8 cellular contexts compared by ENCODE assay signal in the genomic region with DNA sequence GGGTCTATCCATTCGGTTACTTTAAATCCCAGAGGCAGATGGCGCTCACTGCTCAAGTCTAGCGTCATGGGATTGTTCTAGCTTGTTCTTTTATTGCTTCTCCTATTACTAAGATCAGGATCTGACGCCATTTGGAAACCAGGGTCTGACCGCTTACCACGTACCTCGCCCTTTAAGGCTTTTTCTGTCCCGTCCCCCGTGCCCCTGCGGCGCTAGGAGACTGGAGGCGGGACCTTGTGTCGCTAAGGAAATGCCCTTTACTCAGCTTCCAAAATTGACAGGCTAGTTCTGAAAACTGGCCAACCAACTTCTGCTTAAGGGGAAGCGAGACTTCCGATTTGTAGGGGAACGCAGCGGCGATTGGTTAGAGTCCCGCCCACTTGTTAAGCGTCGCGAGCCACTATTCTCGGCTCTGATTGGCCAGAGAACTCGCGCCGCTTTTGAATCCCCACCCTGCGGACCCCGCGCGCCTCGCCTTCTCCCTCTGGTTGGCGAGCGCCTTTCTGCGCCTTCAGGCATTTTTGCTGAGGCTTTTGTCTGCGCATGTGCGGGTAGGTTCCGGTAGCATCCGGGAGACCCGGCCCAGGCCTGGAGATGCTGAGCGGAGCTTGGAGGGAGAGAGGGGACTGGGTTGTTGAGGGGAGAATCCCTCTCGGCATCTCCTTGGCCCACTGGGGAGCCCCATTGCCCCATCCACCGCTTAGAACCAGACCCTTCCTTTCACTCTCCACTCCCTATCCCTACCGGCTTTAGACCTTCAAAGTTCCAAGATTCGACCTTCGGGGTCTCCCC. TPM values are rescaled to one million over a fixed set of nuclear protein-coding genes. Genes with fewer than 3 reads are reported as not detected.
DNase-seq lines count a peak whose midpoint lies in the region; ATAC-seq, FAIRE-seq and TF ChIP-seq lines count a peak whose summit lies in the region.

No MANE protein-coding gene starts in this region.

- H3K4me3 ChIP-seq in foreskin fibroblast (ENCODE audit: low read depth in 1 of 2, low read length in 2 of 2) (peak overlapping the region; percentile 42 to 63), neural cell (ENCODE audit: low read length) (peak overlapping the region; percentile 69)

- H3K27ac Mint-ChIP-seq in Calu3 (ENCODE audit: unreplicated experiment) = peak overlapping the region; percentile 74
- H3K27ac Mint-ChIP-seq in stimulated activated naive CD8-positive, alpha-beta T cell treated with anti-CD3 and anti-CD28 coated beads, Interleukin-15, amount 100 ng/mL, for 72 hours = peak overlapping the region; percentile 96 to 98

- no peaks in the 10 kb centered on the region for H3K27me3 Mint-ChIP-seq in Calu3 (ENCODE audit: unreplicated experiment)
- H3K27me3 Mint-ChIP-seq in stimulated activated naive CD8-positive, alpha-beta T cell treated with anti-CD3 and anti-CD28 coated beads, Interleukin-15, amount 100 ng/mL, for 72 hours = peaks cover 7% of the 10 kb centered on the region

- no peaks in the 10 kb centered on the region for H3F3A ChIP-seq in neural cell (ENCODE audit: insufficient read depth, low read length, poor library complexity, severe bottlenecking)

- CTCF ChIA-PET in Calu3 (lab: Charles Lee) = interaction anchor here (0.6 to 2.3 kb wide), 9 partner anchors 14 to 263 kb away, joined by 3 to 9 read pairs (median 3); no protein-coding TSS in a partner anchor

- no peaks in the 10 kb centered on the region for H3K27me3 ChIP-seq in neural cell (ENCODE audit: insufficient read depth, low read depth, low read length)

- peak; percentile 96 for DNase-seq in Calu3
- DNase-seq in HTR-8/SVneo (ENCODE audit: insufficient read length, low spot score) = peak; percentile 96
- peak; percentile 98 for DNase-seq in SHP77 (lab: John Stamatoyannopoulos, UW)
- peak; percentile 64 for DNase-seq in activated gamma-delta T cell (lab: John Stamatoyannopoulos, UW)
- peak; percentile 97 to 99 for DNase-seq in foreskin fibroblast
- DNase-seq in stimulated activated naive CD8-positive, alpha-beta T cell treated with anti-CD3 and anti-CD28 coated beads, Interleukin-15, amount 100 ng/mL, for 72 hours = peak; percentile 94 to 98

- no peaks in the 10 kb centered on the region for H3K9me3 ChIP-seq in neural cell (ENCODE audit: low read length)

- no TSS peak for BruUV-seq in Calu3 (replicated peaks; lab: Mats Ljungman, UMichigan)

- peaks cover 10% of the 10 kb centered on the region for H3K4me1 Mint-ChIP-seq in Calu3 (ENCODE audit: low read depth, unreplicated experiment)
- H3K4me1 Mint-ChIP-seq in stimulated activated naive CD8-positive, alpha-beta T cell treated with anti-CD3 and anti-CD28 coated beads, Interleukin-15, amount 100 ng/mL, for 72 hours = peaks cover 64% of the 10 kb centered on the region

- intact Hi-C loops in Calu3 (cut with micrococcal nuclease; ENCODE audit: unreplicated experiment) = no loop called here

- H3K36me3 Mint-ChIP-seq in Calu3 (ENCODE audit: insufficient read depth, unreplicated experiment) = peaks cover 22% of the 10 kb centered on the region

- H3K4me2 ChIP-seq in neural cell (ENCODE audit: low read length) = peak overlapping the region; percentile 94

- H4K20me1 ChIP-seq in neural cell (ENCODE audit: insufficient read depth) = no peaks in the 10 kb centered on the region

- no peaks in the 10 kb centered on the region for H3K36me3 ChIP-seq in neural cell (ENCODE audit: insufficient read depth, low read length)

- peak overlapping the region; percentile 65 for H3K27ac ChIP-seq in neural cell (ENCODE audit: low read length)

- H3K9ac ChIP-seq in neural cell (ENCODE audit: low read length) = peak overlapping the region; percentile 69

- H2AFZ ChIP-seq in neural cell (ENCODE audit: low read depth, low read length) = peak overlapping the region; percentile 81

- H3K4me3 Mint-ChIP-seq in Calu3 (ENCODE audit: low read depth, unreplicated experiment) = peak overlapping the region; percentile 78
- peak overlapping the region; percentile 97 to 99 for H3K4me3 Mint-ChIP-seq in stimulated activated naive CD8-positive, alpha-beta T cell treated with anti-CD3 and anti-CD28 coated beads, Interleukin-15, amount 100 ng/mL, for 72 hours

- H3K9me3 Mint-ChIP-seq in Calu3 (ENCODE audit: low read depth, unreplicated experiment) = no peaks in the 10 kb centered on the region
- no peaks in the 10 kb centered on the region for H3K9me3 Mint-ChIP-seq in stimulated activated naive CD8-positive, alpha-beta T cell treated with anti-CD3 and anti-CD28 coated beads, Interleukin-15, amount 100 ng/mL, for 72 hours

- TF ChIP-seq RAD21 in neural cell (conservative IDR thresholded peaks at IDR 0.05) = peak; percentile 44

- peak; percentile 63 for FAIRE-seq in HTR-8/SVneo (lab: Jason Lieb, UNC)

- peak; percentile 31 for TF ChIP-seq EP300 in neural cell (conservative IDR thresholded peaks at IDR 0.05; ENCODE audit: poor library complexity, severe bottlenecking)

- no peaks in the 10 kb centered on the region for H3K9me2 ChIP-seq in neural cell (ENCODE audit: insufficient read depth, low read length)

- no peak for TF ChIP-seq CTCF in Calu3 (IDR thresholded peaks at IDR 0.05; ENCODE audit: unreplicated experiment)
- TF ChIP-seq CTCF in foreskin fibroblast (IDR thresholded peaks at IDR 0.05; ENCODE audit: low read depth, low read length) = peak; percentile 13
- TF ChIP-seq CTCF in neural cell (IDR thresholded peaks at IDR 0.05; ENCODE audit: poor library complexity, severe bottlenecking) = peak; percentile 62

- no peaks in the 10 kb centered on the region for H3K79me2 ChIP-seq in neural cell (replicated peaks; ENCODE audit: insufficient read depth, low read length)

- ATAC-seq in GM21381 (IDR thresholded peaks at IDR 0.05; ENCODE audit: unreplicated experiment) = peak; percentile 84
- ATAC-seq in stimulated activated naive CD8-positive, alpha-beta T cell treated with anti-CD3 and anti-CD28 coated beads, Interleukin-15, amount 100 ng/mL, for 72 hours = peak; percentile 91

TF ChIP-seq in neural cell, 6 proteins besides CTCF, POLR2A, EP300 and RAD21:
- TF ChIP-seq, protein P1, sequence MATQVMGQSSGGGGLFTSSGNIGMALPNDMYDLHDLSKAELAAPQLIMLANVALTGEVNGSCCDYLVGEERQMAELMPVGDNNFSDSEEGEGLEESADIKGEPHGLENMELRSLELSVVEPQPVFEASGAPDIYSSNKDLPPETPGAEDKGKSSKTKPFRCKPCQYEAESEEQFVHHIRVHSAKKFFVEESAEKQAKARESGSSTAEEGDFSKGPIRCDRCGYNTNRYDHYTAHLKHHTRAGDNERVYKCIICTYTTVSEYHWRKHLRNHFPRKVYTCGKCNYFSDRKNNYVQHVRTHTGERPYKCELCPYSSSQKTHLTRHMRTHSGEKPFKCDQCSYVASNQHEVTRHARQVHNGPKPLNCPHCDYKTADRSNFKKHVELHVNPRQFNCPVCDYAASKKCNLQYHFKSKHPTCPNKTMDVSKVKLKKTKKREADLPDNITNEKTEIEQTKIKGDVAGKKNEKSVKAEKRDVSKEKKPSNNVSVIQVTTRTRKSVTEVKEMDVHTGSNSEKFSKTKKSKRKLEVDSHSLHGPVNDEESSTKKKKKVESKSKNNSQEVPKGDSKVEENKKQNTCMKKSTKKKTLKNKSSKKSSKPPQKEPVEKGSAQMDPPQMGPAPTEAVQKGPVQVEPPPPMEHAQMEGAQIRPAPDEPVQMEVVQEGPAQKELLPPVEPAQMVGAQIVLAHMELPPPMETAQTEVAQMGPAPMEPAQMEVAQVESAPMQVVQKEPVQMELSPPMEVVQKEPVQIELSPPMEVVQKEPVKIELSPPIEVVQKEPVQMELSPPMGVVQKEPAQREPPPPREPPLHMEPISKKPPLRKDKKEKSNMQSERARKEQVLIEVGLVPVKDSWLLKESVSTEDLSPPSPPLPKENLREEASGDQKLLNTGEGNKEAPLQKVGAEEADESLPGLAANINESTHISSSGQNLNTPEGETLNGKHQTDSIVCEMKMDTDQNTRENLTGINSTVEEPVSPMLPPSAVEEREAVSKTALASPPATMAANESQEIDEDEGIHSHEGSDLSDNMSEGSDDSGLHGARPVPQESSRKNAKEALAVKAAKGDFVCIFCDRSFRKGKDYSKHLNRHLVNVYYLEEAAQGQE (IDR thresholded peaks at IDR 0.05; ENCODE audit: borderline replicate concordance) = no peak
- no peak for TF ChIP-seq TAF1 (IDR thresholded peaks at IDR 0.05; ENCODE audit: low read depth)
- TF ChIP-seq SMC3 (conservative IDR thresholded peaks at IDR 0.05; ENCODE audit: poor library complexity) = peak; percentile 35
- peak; percentile 45 for TF ChIP-seq POLR2AphosphoS5 (IDR thresholded peaks at IDR 0.05)
- peak; percentile 99 for TF ChIP-seq MXI1 (conservative IDR thresholded peaks at IDR 0.05; ENCODE audit: poor library complexity, severe bottlenecking)

RNA-seq across cellular contexts. Expression of a gene that starts 3.9 kb away (rescaled TPM):
- total RNA-seq in Calu3 (2022) = not detected in 2 replicates
- polyA plus RNA-seq in neural cell = not detected in 2 replicates
- polyA minus RNA-seq in neural cell = not detected in 2 replicates

RNA-seq across cellular contexts. Expression of a gene that starts 6.5 kb away (rescaled TPM):
- total RNA-seq in Calu3 (2022) = not detected in 2 replicates
- polyA plus RNA-seq in neural cell = not detected in 2 replicates
- polyA minus RNA-seq in neural cell = not detected in 2 replicates

RNA-seq across cellular contexts. Expression of a gene that starts 21.8 kb away (rescaled TPM):
- total RNA-seq in Calu3 (2022) = not detected in 2 replicates
- polyA plus RNA-seq in neural cell = not detected in 2 replicates
- not detected in 2 replicates for polyA minus RNA-seq in neural cell

RNA-seq across cellular contexts. Expression of a gene that starts 23.2 kb away (rescaled TPM):
- total RNA-seq in Calu3 (2022) = not detected in 2 replicates
- not detected in 2 replicates for polyA plus RNA-seq in neural cell
- not detected in 2 replicates for polyA minus RNA-seq in neural cell

RNA-seq across cellular contexts. Expression of a gene that starts 25.4 kb away (rescaled TPM):
- 1.1 and 1.2 TPM in 2 replicates for total RNA-seq in Calu3 (2022)
- polyA plus RNA-seq in neural cell = not detected in 2 replicates
- polyA minus RNA-seq in neural cell = not detected in 2 replicates

Comparison
In these comparisons a context has a peak if more than half of its experiments do, and no peak if none do; other contexts are left out.
1. Peak in every context shown above with its lines: DNase-seq, ATAC-seq, H3K4me3 ChIP-seq and H3K27ac ChIP-seq.